8 cellular contexts compared by ENCODE assay signal in genomic region chr2:127649684-127650040, GRCh38. TPM values are rescaled to one million over a fixed set of nuclear protein-coding genes. Genes with fewer than 3 reads are reported as not detected.
DNase-seq lines count a peak whose midpoint lies in the region; ATAC-seq, FAIRE-seq and TF ChIP-seq lines count a peak whose summit lies in the region.

No MANE protein-coding gene starts in this region.

- no peaks in the 10 kb centered on the region for H3K4me1 ChIP-seq in OCI-LY7 (ENCODE audit: insufficient read depth, low read length, poor library complexity, severe bottlenecking)

- H3K9me3 ChIP-seq in OCI-LY7 (ENCODE audit: low read length) = no peaks in the 10 kb centered on the region

- no TSS peak for BruUV-seq in OCI-LY7 (replicated peaks; lab: Mats Ljungman, UMichigan)

- no peaks in the 10 kb centered on the region for H3K36me3 Mint-ChIP-seq in naive B cell

- POLR2A ChIA-PET in OCI-LY7 (lab: Charles Lee) = interaction anchor here (1.8 kb wide), 1 partner anchor 58 kb away, joined by 5 read pairs; no protein-coding TSS in a partner anchor

- H3K79me2 ChIP-seq in OCI-LY7 (ENCODE audit: insufficient read depth, low read depth, low read length) = no peaks in the 10 kb centered on the region

- peak; percentile 68 to 77 for ATAC-seq in naive B cell (ENCODE audit: low read depth in 2 of 2)

- FAIRE-seq in GM18507 (lab: Jason Lieb, UNC) = peak; percentile 92

- H3K36me3 ChIP-seq in OCI-LY7 (ENCODE audit: insufficient read depth, low read length) = no peaks in the 10 kb centered on the region

- peak overlapping the region in 5 of 6 donors; percentile 28 to 92 (median 77) for H3K27ac Mint-ChIP-seq in naive B cell

- DNase-seq in ACHN = peak; percentile 88
- peak; percentile 44 for DNase-seq in GM18507 (ENCODE audit: extremely low spot score, insufficient read length, low read depth)
- peak; percentile 93 for DNase-seq in HT-29 (ENCODE audit: low spot score)
- peak; percentile 85 for DNase-seq in OCI-LY7 (ENCODE audit: low spot score)
- peak; percentile 77 for DNase-seq in activated T-cell treated with anti-CD3 and anti-CD28 coated beads for 24 hours (ENCODE audit: low read depth)
- DNase-seq in erythroblast (lab: John Stamatoyannopoulos, UW) = peak; percentile 74 to 85
- DNase-seq in naive B cell = peak; percentile 79
- DNase-seq in stimulated activated CD8-positive, alpha-beta memory T cell treated with anti-CD3 and anti-CD28 coated beads, Interleukin-7, amount 100 ng/mL, for 24 hours (ENCODE audit: low read depth) = peak; percentile 79

- no peaks in the 10 kb centered on the region for H3K27me3 Mint-ChIP-seq in naive B cell

- H3K9me2 ChIP-seq in OCI-LY7 (ENCODE audit: insufficient read depth, low read length) = no peaks in the 10 kb centered on the region

- CTCF ChIA-PET in OCI-LY7 (lab: Charles Lee; ENCODE audit: unreplicated experiment) = interaction anchor here (4.2 kb wide), 1 partner anchor 59 kb away, joined by 21 read pairs; no protein-coding TSS in a partner anchor

- H4K20me1 ChIP-seq in OCI-LY7 (ENCODE audit: insufficient read depth, low read length) = no peaks in the 10 kb centered on the region

- peak overlapping the region; percentile 23; the same call in 1 of the 2 replicates for H3K4me2 ChIP-seq in OCI-LY7 (ENCODE audit: low read length)

- no peak overlapping the region for H3K27ac ChIP-seq in OCI-LY7 (ENCODE audit: low read depth, low read length, poor library complexity, severe bottlenecking)

- no peak for TF ChIP-seq POLR2A in erythroblast (IDR thresholded peaks at IDR 0.05; ENCODE audit: low read length)

- in situ Hi-C loops in ACHN (cut with HindIII; ENCODE audit: low pct_ligation_motif_present, low pct_unique_long_range_greater_than_20kb, low sequenced_read_pairs) = no loop called here

- peak overlapping the region in 7 of 8 donors; percentile 51 to 76 (median 67) for H3K4me3 Mint-ChIP-seq in naive B cell

- peak; percentile 91 for TF ChIP-seq CTCF in OCI-LY7 (conservative IDR thresholded peaks at IDR 0.05; ENCODE audit: low read length)

- H3K9me3 Mint-ChIP-seq in naive B cell = no peaks in the 10 kb centered on the region

- H2AFZ ChIP-seq in OCI-LY7 (ENCODE audit: low read length) = no peak overlapping the region; the same call in 1 of the 2 replicates

- peaks cover 46 to 71% (median 61%) of the 10 kb centered on the region in 3 donors for H3K4me1 Mint-ChIP-seq in naive B cell

- no peak overlapping the region for H3K4me3 ChIP-seq in OCI-LY7 (ENCODE audit: low read depth, low read length, poor library complexity, severe bottlenecking)

- intact Hi-C loops in OCI-LY7 (cut with micrococcal nuclease; ENCODE audit: unreplicated experiment) = loop anchor here (1.0 kb wide), 1 partner anchor 58 kb away; no protein-coding TSS in a partner anchor

RNA-seq across cellular contexts. Expression of gene GPR17, which starts 3.7 kb away (rescaled TPM):
- 0.21 and 0.64 TPM in 2 replicates for total RNA-seq in HT-29 (2014; rRNA removed; shearing (Covaris generic))
- 0.22 TPM in 1 of 2 replicates, not detected in the other for total RNA-seq in OCI-LY7 (2014; rRNA removed; shearing (Covaris generic))
- total RNA-seq in OCI-LY7 (2022) = not detected in 2 replicates
- not detected for polyA plus RNA-seq in naive B cell (ENCODE audit: low read depth in 6 of 6)

RNA-seq across cellular contexts. Expression of gene LIMS2, which starts 25.7 kb away (rescaled TPM):
- 30.6 and 32.0 TPM in 2 replicates for total RNA-seq in HT-29 (2014; rRNA removed; shearing (Covaris generic))
- 0.44 and 1.6 TPM in 2 replicates for total RNA-seq in OCI-LY7 (2014; rRNA removed; shearing (Covaris generic))
- 24.4 and 24.9 TPM in 2 replicates for total RNA-seq in OCI-LY7 (2022)
- 10 to 100 TPM; 11.2 to 60.4 (median 27.7) TPM for polyA plus RNA-seq in naive B cell (ENCODE audit: low read depth in 6 of 6)

RNA-seq across cellular contexts. Expression of gene SFT2D3, which starts 51.6 kb away (rescaled TPM):
- 11.1 and 13.3 TPM in 2 replicates for total RNA-seq in HT-29 (2014; rRNA removed; shearing (Covaris generic))
- 11.0 and 14.3 TPM in 2 replicates for total RNA-seq in OCI-LY7 (2014; rRNA removed; shearing (Covaris generic))
- 7.6 and 9.4 TPM in 2 replicates for total RNA-seq in OCI-LY7 (2022)
- polyA plus RNA-seq in naive B cell (ENCODE audit: low read depth in 6 of 6) = 1 to 10 TPM in 3 of 6 donors, under 1 TPM in 2, not detected in 1; 0.28 to 3.0 (median 2.8) TPM
